Comparison of ENCODE assay signal across 14 cellular contexts in the genomic region with DNA sequence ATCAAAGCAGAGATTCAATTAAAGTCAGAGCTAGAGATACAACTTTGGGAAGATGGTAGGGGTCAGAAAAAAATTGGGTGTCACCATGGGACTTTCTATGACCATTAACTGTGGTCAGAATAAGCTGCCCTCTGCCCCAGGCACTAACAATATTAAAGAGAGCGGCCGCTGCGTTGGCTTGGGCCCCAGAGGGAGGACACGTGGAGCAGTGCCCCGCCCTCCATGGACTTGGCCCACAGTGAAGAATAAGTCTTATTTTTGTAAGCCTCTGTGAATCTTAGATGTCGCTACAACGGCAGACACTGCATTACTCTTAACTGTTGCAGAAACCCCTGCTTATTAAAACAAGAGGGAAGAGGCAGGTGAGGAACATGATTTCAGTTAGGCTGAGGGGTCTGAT.
"Had no signal": no experiment of that assay in that cellular context is flagged by ENCODE, and none has a peak within 500 bp of the region (broad histone marks: within the 10 kb centered on the region; RNA-seq: fewer than 3 reads in every experiment).

No MANE protein-coding gene starts in this region.

- H3K4me3 Mint-ChIP-seq: dendritic cell treated with granulocyte-macrophage colony-stimulating factor and Interleukin-4, amounts not matched to agents 40 ng/mL and 50 ng/mL, for 4 days; naive B cell; T-helper 2 cell treated with Interferon-gamma antibody and Interleukin-4, amounts not matched to agents 5 μg/mL and 100 μg/mL, for 36 hours had no signal

- H3K27me3 Mint-ChIP-seq: dendritic cell treated with granulocyte-macrophage colony-stimulating factor and Interleukin-4, amounts not matched to agents 40 ng/mL and 50 ng/mL, for 4 days; naive B cell had no signal

- H3K27ac ChIP-seq: adrenal gland, gastroesophageal sphincter, hepatocyte, tibial nerve had no signal

- DNase-seq: activated CD4-positive, alpha-beta T cell treated with anti-CD3 and anti-CD28 coated beads, Interleukin-2, amount 50 U/mL, for 4 hours; activated gamma-delta T cell treated with Interleukin-2 at 50 U/mL for 16 hours; effector CD8-positive, alpha-beta T cell; naive B cell; stimulated activated naive CD4-positive, alpha-beta T cell had no signal

- ATAC-seq: activated naive CD4-positive, alpha-beta T cell treated with anti-CD3 and anti-CD28 coated beads, Interleukin-2, amount 50 U/mL, for 72 hours; esophagus mucosa; gastroesophageal sphincter had no signal

- H3K27ac Mint-ChIP-seq: activated naive CD4-positive, alpha-beta T cell treated with anti-CD3 and anti-CD28 coated beads, Interleukin-2, amount 50 U/mL, for 72 hours; dendritic cell treated with granulocyte-macrophage colony-stimulating factor and Interleukin-4, amounts not matched to agents 40 ng/mL and 50 ng/mL, for 4 days; naive B cell; T-helper 2 cell treated with Interferon-gamma antibody and Interleukin-4, amounts not matched to agents 5 μg/mL and 100 μg/mL, for 36 hours had no signal

- H3K27me3 ChIP-seq: adrenal gland, hepatocyte, tibial nerve had no signal

- H3K4me1 Mint-ChIP-seq: naive B cell had no signal

- H3K4me3 ChIP-seq: adrenal gland, gastroesophageal sphincter, hepatocyte, lung, tibial nerve had no signal

- H3K4me2 ChIP-seq: hepatocyte had no signal

- H3K36me3 ChIP-seq: adrenal gland, gastroesophageal sphincter, tibial nerve had no signal

- H3K4me1 ChIP-seq: adrenal gland, tibial nerve had no signal

- H3K36me3 Mint-ChIP-seq: activated naive CD4-positive, alpha-beta T cell treated with anti-CD3 and anti-CD28 coated beads, Interleukin-2, amount 50 U/mL, for 72 hours; naive B cell had no signal

- H3K9me3 ChIP-seq: adrenal gland, gastroesophageal sphincter had no signal
